In genomic region chr11:36509265-36509664, GRCh38 we compare ENCODE assay signal across 8 cellular contexts. TPM values are rescaled to one million over a fixed set of nuclear protein-coding genes. Genes with fewer than 3 reads are reported as not detected.
DNase-seq lines count a peak whose midpoint lies in the region; ATAC-seq and TF ChIP-seq lines count a peak whose summit lies in the region.

No MANE protein-coding gene starts in this region.

- intact Hi-C loops in right lobe of liver (cut with DNase I), result no loop called here
- intact Hi-C loops in stomach (cut with DNase I; ENCODE audit: low total_unique reads), result no loop called here

- TF ChIP-seq CTCF in GM10266 (IDR thresholded peaks at IDR 0.05; ENCODE audit: control insufficient read depth, insufficient read depth, low read depth, missing control alignments) (no peak), right lobe of liver (IDR thresholded peaks at IDR 0.05) (no peak), stomach (IDR thresholded peaks at IDR 0.05) (no peak)

- ATAC-seq in HG02610 (IDR thresholded peaks at IDR 0.05; ENCODE audit: unreplicated experiment) (peak; percentile 12), SK-N-SH treated with all-trans-retinoic acid at 6 μM for 48 hours (peak; percentile 32), right lobe of liver (peak; percentile 9 to 25 (median 22))

- H3K27me3 ChIP-seq in right lobe of liver (no peaks in the 10 kb centered on the region), stomach (no peaks in the 10 kb centered on the region)

- H3K4me1 ChIP-seq in right lobe of liver (peaks cover 0 to 14% (median 0%) of the 10 kb centered on the region in 4 donors), stomach (peaks cover 8 to 36% (median 25%) of the 10 kb centered on the region in 4 donors)

- DNase-seq in GM10266 (ENCODE audit: extremely low spot score), result peak; percentile 25
- DNase-seq in right lobe of liver, result no peak
- DNase-seq in stomach, result no peak
- DNase-seq in NCI-H226, result no peak
- DNase-seq in NCI-H1048 (lab: John Stamatoyannopoulos, UW), result no peak

- H3K4me3 ChIP-seq in right lobe of liver, result peak overlapping the region; percentile 75 to 93 (median 91)
- peak overlapping the region; percentile 72 to 92 (median 85) for H3K4me3 ChIP-seq in stomach

- 0% methylated on average over 17 of the region's 17 CpGs for WGBS in right lobe of liver (ENCODE audit: insufficient coverage, low coverage, low lambda C conversion rate, missing lambda C conversion rate)
- 0 to 1% (median 0%) methylated on average over 17 of the region's 17 CpGs for WGBS in stomach, 5 donors

- H3K36me3 ChIP-seq in right lobe of liver, result no peaks in the 10 kb centered on the region
- H3K36me3 ChIP-seq in stomach, result no peaks in the 10 kb centered on the region

- no peaks in the 10 kb centered on the region for H3K9me3 ChIP-seq in right lobe of liver
- H3K9me3 ChIP-seq in stomach, result peaks cover 0 to 8% (median 7%) of the 10 kb centered on the region in 4 donors

- no peak for TF ChIP-seq POLR2A in right lobe of liver (IDR thresholded peaks at IDR 0.05)
- no peak for TF ChIP-seq POLR2A in stomach (IDR thresholded peaks at IDR 0.05)

- TF ChIP-seq EP300 in stomach (IDR thresholded peaks at IDR 0.05), result no peak

- H3K27ac ChIP-seq in cingulate gyrus (ENCODE audit: low read depth, low read length), result peak overlapping the region; percentile 88
- peak overlapping the region; percentile 92 to 97 (median 95) for H3K27ac ChIP-seq in right lobe of liver
- H3K27ac ChIP-seq in stomach, result peak overlapping the region; percentile 90 to 97 (median 95)

TF ChIP-seq in SK-N-SH treated with all-trans-retinoic acid at 6 μM for 48 hours, 23 proteins besides CTCF, POLR2A, EP300 and RAD21:
- TF ChIP-seq TCF4 (CRISPR knock-in tag; IDR thresholded peaks at IDR 0.05; ENCODE audit: borderline replicate concordance), result no peak
- TF ChIP-seq ZFP3 (CRISPR knock-in tag; IDR thresholded peaks at IDR 0.05), result no peak
- no peak for TF ChIP-seq PATZ1 (CRISPR knock-in tag; IDR thresholded peaks at IDR 0.05; ENCODE audit: borderline replicate concordance)

RNA-seq across cellular contexts. Expression of gene TRAF6, which starts 0.8 kb away (rescaled TPM):
- total RNA-seq in right lobe of liver (1 to 10 TPM; 4.9 to 7.4 (median 6.7) TPM), stomach (10 to 100 TPM in 3 of 5 donors, 1 to 10 TPM in 2; 1.2 to 19.2 (median 11.4) TPM)
- polyA plus RNA-seq in stomach, result 1 to 10 TPM; 2.2 to 3.8 (median 2.3) TPM

RNA-seq across cellular contexts. Expression of gene RAG1, which starts 58.5 kb away (rescaled TPM):
- total RNA-seq in right lobe of liver (1 to 10 TPM in 2 of 6 experiments, under 1 TPM in 4; 0.40 to 1.2 (median 0.71) TPM), stomach (1 to 10 TPM in 1 of 5 donors, under 1 TPM in 2, not detected in 2; 0.29 to 5.0 (median 0.89) TPM)
- under 1 TPM; 0.23 to 0.56 (median 0.31) TPM for polyA plus RNA-seq in stomach
